17 cellular contexts compared by ENCODE assay signal in genomic region chr7:47335557-47336177, GRCh38.
DNase-seq lines count a peak whose midpoint lies in the region; ATAC-seq and TF ChIP-seq lines count a peak whose summit lies in the region.
"Had no signal": no experiment of that assay in that cellular context is flagged by ENCODE, and none has a peak within 500 bp of the region (broad histone marks: within the 10 kb centered on the region; RNA-seq: fewer than 3 reads in every experiment).

No MANE protein-coding gene starts in this region.

- no peaks in the 10 kb centered on the region for H3K27me3 ChIP-seq in SJSA1 (replicated peaks)
- no peaks in the 10 kb centered on the region for H3K27me3 ChIP-seq in gastroesophageal sphincter
- H3K27me3 ChIP-seq in thoracic aorta (replicated peaks; ENCODE audit: insufficient read depth): no peaks in the 10 kb centered on the region
- H3K27me3 ChIP-seq: dorsolateral prefrontal cortex had no signal

- intact Hi-C loops in activated CD4-positive, alpha-beta T cell treated with anti-CD3 and anti-CD28 coated beads for 36 hours (cut with DNase I, micrococcal nuclease): no loop called here

- H3K4me1 ChIP-seq in SJSA1 (replicated peaks) (peaks cover 39% of the 10 kb centered on the region), gastroesophageal sphincter (peaks cover 5 to 55% (median 16%) of the 10 kb centered on the region in 3 donors), thoracic aorta (ENCODE audit: control insufficient read depth in 1 of 2, low read depth in 2 of 2) (peaks cover 5 to 40% of the 10 kb centered on the region in 2 donors)

- H3K4me1 Mint-ChIP-seq in mesothelial cell of epicardium: peaks cover 30% of the 10 kb centered on the region
- no peaks in the 10 kb centered on the region for H3K4me1 Mint-ChIP-seq in activated CD4-positive, alpha-beta T cell treated with anti-CD3 and anti-CD28 coated beads for 36 hours
- H3K4me1 Mint-ChIP-seq: naive thymus-derived CD8-positive, alpha-beta T cell had no signal

- no peak for TF ChIP-seq CTCF in gastroesophageal sphincter (IDR thresholded peaks at IDR 0.05)
- no peak for TF ChIP-seq CTCF in mesothelial cell of epicardium (IDR thresholded peaks at IDR 0.05; ENCODE audit: unreplicated experiment)
- TF ChIP-seq CTCF in thoracic aorta (IDR thresholded peaks at IDR 0.05): no peak

- ATAC-seq in gastroesophageal sphincter (no peak), thoracic aorta (ENCODE audit: insufficient number of reproducible peaks, low FRiP score, low read depth) (peak; percentile 16)
- ATAC-seq in activated CD4-positive, alpha-beta T cell treated with anti-CD3 and anti-CD28 coated beads for 36 hours: no peak
- ATAC-seq: naive thymus-derived CD8-positive, alpha-beta T cell had no signal

- DNase-seq in SJSA1 (ENCODE audit: low read depth in 1 of 2, low spot score in 2 of 2): no peak
- peak in 1 of 2 experiments; percentile 14 for DNase-seq in mesothelial cell of epicardium (ENCODE audit: low spot score in 2 of 2, unreplicated experiment in 2 of 2)
- DNase-seq in thoracic aorta (ENCODE audit: low spot score): no peak
- DNase-seq in T-helper 1 cell: no peak
- DNase-seq in HK-2 (ENCODE audit: unreplicated experiment): no peak
- no peak for DNase-seq in activated CD4-positive, alpha-beta T cell treated with anti-CD3 and anti-CD28 coated beads for 36 hours
- DNase-seq in stimulated activated CD4-positive, alpha-beta T cell treated with anti-CD3 and anti-CD28 coated beads, Interleukin-4, amount 100 ng/mL, for 1 hour: no peak
- DNase-seq: activated CD4-positive, CD25-positive, alpha-beta regulatory T cell; activated naive CD4-positive, alpha-beta T cell treated with Interleukin-2 at 50 U/mL for 16 hours; Calu3; GDM1; naive thymus-derived CD8-positive, alpha-beta T cell; SHP77; stimulated activated CD4-positive, alpha-beta T cell treated with anti-CD3 and anti-CD28 coated beads, Interleukin-2, amount 100 ng/mL, for 24 hours; T-helper 2 cell had no signal

- POLR2A ChIA-PET in activated CD4-positive, alpha-beta T cell treated with anti-CD3 and anti-CD28 coated beads for 36 hours (lab: Charles Lee): no interaction called here

- no peaks in the 10 kb centered on the region for H3K9me3 ChIP-seq in SJSA1 (replicated peaks)
- H3K9me3 ChIP-seq in gastroesophageal sphincter: peaks cover 0 to 10% (median 0%) of the 10 kb centered on the region in 3 donors
- no peaks in the 10 kb centered on the region for H3K9me3 ChIP-seq in thoracic aorta

- CTCF ChIA-PET in activated CD4-positive, alpha-beta T cell treated with anti-CD3 and anti-CD28 coated beads for 36 hours (lab: Charles Lee): interaction anchor here (1.9 kb wide), 1 partner anchor 9 kb away, joined by 6 read pairs; no protein-coding TSS in a partner anchor

- peaks cover 4% of the 10 kb centered on the region for H3K9me3 Mint-ChIP-seq in mesothelial cell of epicardium
- H3K9me3 Mint-ChIP-seq in activated CD4-positive, alpha-beta T cell treated with anti-CD3 and anti-CD28 coated beads for 36 hours (ENCODE audit: low read depth): no peaks in the 10 kb centered on the region
- H3K9me3 Mint-ChIP-seq: naive thymus-derived CD8-positive, alpha-beta T cell had no signal

- no peak for TF ChIP-seq EP300 in gastroesophageal sphincter (IDR thresholded peaks at IDR 0.05)

- peak overlapping the region; percentile 66 for H3K27ac Mint-ChIP-seq in mesothelial cell of epicardium
- no peak overlapping the region for H3K27ac Mint-ChIP-seq in activated CD4-positive, alpha-beta T cell treated with anti-CD3 and anti-CD28 coated beads for 36 hours
- H3K27ac Mint-ChIP-seq: naive thymus-derived CD8-positive, alpha-beta T cell had no signal

- H3K36me3 Mint-ChIP-seq in mesothelial cell of epicardium: peaks cover 37% of the 10 kb centered on the region
- H3K36me3 Mint-ChIP-seq in activated CD4-positive, alpha-beta T cell treated with anti-CD3 and anti-CD28 coated beads for 36 hours (ENCODE audit: low read depth): no peaks in the 10 kb centered on the region
- H3K36me3 Mint-ChIP-seq: naive thymus-derived CD8-positive, alpha-beta T cell had no signal

- no peak for TF ChIP-seq POLR2A in gastroesophageal sphincter (IDR thresholded peaks at IDR 0.05)

- no peak overlapping the region for H3K4me3 Mint-ChIP-seq in mesothelial cell of epicardium
- H3K4me3 Mint-ChIP-seq in activated CD4-positive, alpha-beta T cell treated with anti-CD3 and anti-CD28 coated beads for 36 hours: no peak overlapping the region
- H3K4me3 Mint-ChIP-seq: naive thymus-derived CD8-positive, alpha-beta T cell had no signal

- peaks cover 34% of the 10 kb centered on the region for H3K36me3 ChIP-seq in SJSA1
- H3K36me3 ChIP-seq in gastroesophageal sphincter: no peaks in the 10 kb centered on the region
- H3K36me3 ChIP-seq in thoracic aorta: no peaks in the 10 kb centered on the region

- no peaks in the 10 kb centered on the region for H3K27me3 Mint-ChIP-seq in mesothelial cell of epicardium (ENCODE audit: low read depth)
- no peaks in the 10 kb centered on the region for H3K27me3 Mint-ChIP-seq in activated CD4-positive, alpha-beta T cell treated with anti-CD3 and anti-CD28 coated beads for 36 hours
- H3K27me3 Mint-ChIP-seq: naive thymus-derived CD8-positive, alpha-beta T cell had no signal

- WGBS in gastroesophageal sphincter (ENCODE audit: low coverage in 1 of 2), 2 donors: 52 to 57% methylated on average over 3 to 6 of the region's 6 CpGs

- H3K4me3 ChIP-seq in SJSA1 (no peak overlapping the region), gastroesophageal sphincter (no peak overlapping the region), thoracic aorta (no peak overlapping the region)
- H3K4me3 ChIP-seq: dorsolateral prefrontal cortex had no signal

- H3K27ac ChIP-seq in SJSA1: peak overlapping the region; percentile 3; the same call in 1 of the 2 replicates
- peak overlapping the region in 3 of 4 donors; percentile 54 to 70 (median 68) for H3K27ac ChIP-seq in gastroesophageal sphincter
- peak overlapping the region; percentile 60 to 71 for H3K27ac ChIP-seq in thoracic aorta

Comparison
In these comparisons a context has a peak if more than half of its experiments do, and no peak if none do; other contexts are left out.
1. H3K27ac ChIP-seq: peak in every context shown above with its lines; median percentile 68 in gastroesophageal sphincter; 66 in thoracic aorta; 3 in SJSA1.